Comparison of ENCODE assay signal across 9 cellular contexts in genomic region chr10:77173615-77174461, GRCh38.
DNase-seq lines count a peak whose midpoint lies in the region; ATAC-seq, FAIRE-seq and TF ChIP-seq lines count a peak whose summit lies in the region.
"Had no signal": no experiment of that assay in that cellular context is flagged by ENCODE, and none has a peak within 500 bp of the region (broad histone marks: within the 10 kb centered on the region; RNA-seq: fewer than 3 reads in every experiment).

No MANE protein-coding gene starts in this region.

- no TSS peak for BruUV-seq in mammary epithelial cell (replicated peaks; lab: Mats Ljungman, UMichigan)

- TF ChIP-seq CTCF in D721Med (IDR thresholded peaks at IDR 0.05; ENCODE audit: insufficient read depth, missing control alignments), result peak; percentile 93
- peak; percentile 78 for TF ChIP-seq CTCF in WI38 (IDR thresholded peaks at IDR 0.05; ENCODE audit: low read depth, low read length)
- peak; percentile 93 to 95 for TF ChIP-seq CTCF in mammary epithelial cell (conservative IDR thresholded peaks at IDR 0.05 in 1 of 2, IDR thresholded peaks at IDR 0.05 in 1 of 2; ENCODE audit: extremely low read depth in 1 of 2, insufficient read depth in 1 of 2, low read depth in 1 of 2, low read length in 2 of 2)

- ATAC-seq in GM19455 (IDR thresholded peaks at IDR 0.05; ENCODE audit: unreplicated experiment), result no peak

- H3K79me2 ChIP-seq in mammary epithelial cell (ENCODE audit: insufficient read depth, low read length), result no peaks in the 10 kb centered on the region

- intact Hi-C loops in mammary epithelial cell (cut with micrococcal nuclease), result loop anchor here (1.0 to 2.0 kb wide), 6 partner anchors 77 to 582 kb away; no protein-coding TSS in a partner anchor

- H4K20me1 ChIP-seq in mammary epithelial cell (ENCODE audit: insufficient read depth, low read length), result no peaks in the 10 kb centered on the region

- no peak overlapping the region for H3K27ac ChIP-seq in mammary epithelial cell (ENCODE audit: insufficient read depth, low read depth, low read length)

- WGBS in mammary epithelial cell (ENCODE audit: low coverage, missing lambda C conversion rate), result 49% methylated on average over 4 of the region's 4 CpGs

- H3K36me3 ChIP-seq in HAP-1 (replicated peaks) (no peaks in the 10 kb centered on the region), mammary epithelial cell (ENCODE audit: insufficient read depth, low read length) (no peaks in the 10 kb centered on the region)

- DNase-seq in D721Med (ENCODE audit: insufficient read length, low spot score) (peak; percentile 45), HAP-1 (ENCODE audit: low spot score in 2 of 2) (peak; percentile 35 to 78), NCI-H2107 (lab: John Stamatoyannopoulos, UW) (peak; percentile 45), mammary epithelial cell (peak; percentile 62), islet precursor cell (peak; percentile 93)
- peak; percentile 50 to 55 for DNase-seq in stimulated activated CD4-positive, alpha-beta T cell treated with anti-CD3 and anti-CD28 coated beads, Interleukin-1b, Interleukin-23, amount 100 ng/mL, for 4 hours (ENCODE audit: low read depth in 2 of 2)

- CTCF ChIA-PET in mammary epithelial cell (lab: Charles Lee; ENCODE audit: low non-redundant PET), result interaction anchor here (0.6 to 1.0 kb wide), 7 partner anchors 8 to 537 kb away, joined by 3 to 10 read pairs (median 3); no protein-coding TSS in a partner anchor

- in situ Hi-C loops in HAP-1 (cut with MboI; ENCODE audit: low sequenced_read_pairs), result no loop called here
- in situ Hi-C loops in mammary epithelial cell (cut with MboI; ENCODE audit: low sequenced_read_pairs in 2 of 2), result loop anchor here in 1 of 2 donors (5.0 kb wide), 1 partner anchor 468 kb away; no protein-coding TSS in a partner anchor

- no peak for FAIRE-seq in D721Med (lab: Jason Lieb, UNC)
- FAIRE-seq: TTC549 had no signal

- no peak overlapping the region for H3K4me2 ChIP-seq in mammary epithelial cell (ENCODE audit: insufficient read depth, low read depth, low read length)

- no peaks in the 10 kb centered on the region for H3K9me3 ChIP-seq in HAP-1
- no peaks in the 10 kb centered on the region for H3K9me3 ChIP-seq in mammary epithelial cell (replicated peaks; ENCODE audit: insufficient read depth, low read length)

- dilution Hi-C loops in mammary epithelial cell (cut with HindIII; ENCODE audit: low sequenced_read_pairs), result loop anchor here (25.0 kb wide), 2 partner anchors 338 to 463 kb away; partner anchors contain the start of gene KCNMA1

- H3K4me1 ChIP-seq in HAP-1 (no peaks in the 10 kb centered on the region), mammary epithelial cell (ENCODE audit: insufficient read depth, low read length) (peaks cover 7% of the 10 kb centered on the region)

- no peak overlapping the region for H3K9ac ChIP-seq in mammary epithelial cell (ENCODE audit: insufficient read depth, low read length)

- no peak overlapping the region for H2AFZ ChIP-seq in mammary epithelial cell (ENCODE audit: low read depth, low read length)

- H3K4me3 ChIP-seq in HAP-1 (no peak overlapping the region), WI38 (ENCODE audit: low read depth, low read length) (no peak overlapping the region), mammary epithelial cell (replicated peaks in 1 of 3; ENCODE audit: insufficient read depth in 1 of 3, low read depth in 2 of 3, low read length in 3 of 3) (no peak overlapping the region)

- H3K27me3 ChIP-seq in HAP-1 (ENCODE audit: low read depth), result 0 out of 2 replicates have a peak, but pooled peaks cover 2% of the 10 kb centered on the region
- no peaks in the 10 kb centered on the region for H3K27me3 ChIP-seq in mammary epithelial cell (ENCODE audit: insufficient read depth, low read length)
